11 cellular contexts compared by ENCODE assay signal in genomic region chr5:149942743-149943169, GRCh38. TPM values are rescaled to one million over a fixed set of nuclear protein-coding genes. Genes with fewer than 3 reads are reported as not detected.
"Had no signal": no experiment of that assay in that cellular context is flagged by ENCODE, and none has a peak within 500 bp of the region (broad histone marks: within the 10 kb centered on the region; RNA-seq: fewer than 3 reads in every experiment).

No MANE protein-coding gene starts in this region.

RNA-seq across cellular contexts. Expression of gene PDE6A, which starts 1.8 kb away (rescaled TPM):
- total RNA-seq: endothelial cell of umbilical vein; glomerular endothelial cell; left lobe of liver; mononuclear cell; pancreas; pulmonary artery endothelial cell; T-cell; T-helper 2 cell treated with Interferon-gamma antibody and Interleukin-4, amounts not matched to agents 100 ng/mL and 5 ng/mL, for 36 hours; thyroid gland; ureter had no signal
- polyA plus RNA-seq: endothelial cell of umbilical vein, neural cell, pancreas had no signal
